ENCODE assay signal across 14 cellular contexts in the genomic region with DNA sequence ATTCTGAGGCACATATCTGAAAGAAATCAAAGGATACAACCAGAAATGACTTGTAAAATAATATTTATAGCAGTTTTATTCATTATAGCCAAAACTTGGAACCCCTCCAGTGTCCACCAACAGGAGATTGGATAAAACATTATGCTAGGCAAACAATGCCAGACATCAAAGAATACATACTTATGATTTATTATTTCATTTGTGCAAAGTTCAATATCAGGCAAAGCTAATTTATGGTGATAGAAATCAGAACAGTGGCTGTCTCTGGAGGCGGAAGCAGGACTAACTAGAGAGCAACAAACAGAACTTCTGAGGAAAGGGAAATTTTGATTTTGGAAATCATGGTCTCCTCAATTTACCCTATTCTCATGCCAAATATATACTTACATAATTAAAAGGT.
DNase-seq lines count a peak whose midpoint lies in the region; ATAC-seq and TF ChIP-seq lines count a peak whose summit lies in the region.
"Had no signal": no experiment of that assay in that cellular context is flagged by ENCODE, and none has a peak within 500 bp of the region (broad histone marks: within the 10 kb centered on the region; RNA-seq: fewer than 3 reads in every experiment).

No MANE protein-coding gene starts in this region.

- no peaks in the 10 kb centered on the region for H3K9me3 ChIP-seq in upper lobe of left lung

- intact Hi-C loops in posterior vena cava (cut with DNase I), result no loop called here

- no peaks in the 10 kb centered on the region for H3K36me3 ChIP-seq in upper lobe of left lung

- H3K4me1 Mint-ChIP-seq in nephron, result peaks cover 20% of the 10 kb centered on the region

- no peak overlapping the region for H3K4me3 ChIP-seq in upper lobe of left lung

- H3K27ac Mint-ChIP-seq in nephron, result peak overlapping the region in 2 of 3 experiments; percentile 37 to 75

- no peak overlapping the region for H3K27ac ChIP-seq in upper lobe of left lung
- H3K27ac ChIP-seq: KMS-11 had no signal

- ATAC-seq in upper lobe of left lung (ENCODE audit: low FRiP score in 2 of 2), result no peak

- TF ChIP-seq EP300 in upper lobe of left lung (IDR thresholded peaks at IDR 0.05), result no peak

- H3K27me3 Mint-ChIP-seq in nephron (ENCODE audit: low read depth), result peaks cover 7% of the 10 kb centered on the region

- peaks cover 8% of the 10 kb centered on the region for H3K9me3 Mint-ChIP-seq in nephron

- H3K27me3 ChIP-seq in upper lobe of left lung, result no peaks in the 10 kb centered on the region

- no peak overlapping the region for H3K4me3 Mint-ChIP-seq in nephron

- TF ChIP-seq CTCF in nephron (IDR thresholded peaks at IDR 0.05; ENCODE audit: unreplicated experiment in 3 of 3) (no peak), upper lobe of left lung (IDR thresholded peaks at IDR 0.05) (no peak)

- no peaks in the 10 kb centered on the region for H3K4me1 ChIP-seq in upper lobe of left lung

- DNase-seq in HT-29 (ENCODE audit: low spot score) (peak; percentile 52), NCI-H1417 treated with DMSO at 0.1 percent for 48 hours (lab: John Stamatoyannopoulos, UW) (peak; percentile 63), SHP77 treated with DMSO at 0.1 percent for 48 hours (lab: John Stamatoyannopoulos, UW) (peak; percentile 41), upper lobe of left lung (no peak), posterior vena cava (ENCODE audit: low spot score) (no peak), Ammon's horn (ENCODE audit: low spot score) (no peak)
- DNase-seq: C1 segment of cervical spinal cord, DMS79 treated with DMSO at 0.1 percent for 48 hours, NCI-H1694, NCI-H345, OCI-M1, T-helper 2 cell had no signal

- no peak for TF ChIP-seq POLR2A in upper lobe of left lung (IDR thresholded peaks at IDR 0.05)

- 49 to 66% methylated on average over 1 of the region's 1 CpG for WGBS in upper lobe of left lung, 2 donors

- no peaks in the 10 kb centered on the region for H3K36me3 Mint-ChIP-seq in nephron (ENCODE audit: low read depth)

Comparison
In these comparisons a context has a peak if more than half of its experiments do, and no peak if none do; other contexts are left out.
1. DNase-seq: peak in HT-29 (single experiment), NCI-H1417 treated with DMSO at 0.1 percent for 48 hours (single experiment) and SHP77 treated with DMSO at 0.1 percent for 48 hours (single experiment); none in upper lobe of left lung (0 of 2), posterior vena cava (single experiment) and Ammon's horn (single experiment).